In the genomic region with DNA sequence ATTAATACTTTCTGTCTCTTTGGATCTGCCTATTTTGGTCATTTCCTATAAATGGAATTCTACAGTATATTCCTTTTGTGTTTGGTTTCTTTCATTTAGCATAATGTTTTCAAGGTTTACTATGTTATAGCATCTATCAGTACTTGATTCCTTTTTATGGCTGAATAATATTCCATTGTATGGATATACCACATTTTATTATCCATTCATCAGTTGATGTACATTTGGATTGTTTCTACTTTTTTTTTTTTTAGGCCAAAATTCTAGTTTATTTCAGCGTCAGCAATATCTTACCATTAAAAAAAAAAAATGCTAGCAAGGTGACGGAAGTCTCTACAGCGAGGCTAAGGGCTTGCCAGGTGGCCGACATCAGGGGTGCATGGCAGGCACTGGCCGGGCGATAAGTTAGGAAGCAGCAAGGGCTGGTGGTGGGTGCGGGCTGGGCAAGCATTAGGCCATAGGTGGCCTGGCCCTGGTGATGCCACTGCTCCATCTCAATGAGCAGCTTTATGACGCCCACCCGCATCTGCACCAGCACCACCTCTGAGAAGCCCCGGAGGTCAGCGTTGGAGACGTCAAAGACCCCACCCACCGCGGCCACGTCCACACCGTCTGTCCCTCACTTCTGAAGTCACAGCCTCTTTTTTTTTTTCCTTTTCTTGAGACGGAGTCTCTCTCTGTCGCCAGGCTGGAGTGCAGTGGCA, we compare ENCODE assay signal across 23 cellular contexts. TPM values are rescaled to one million over a fixed set of nuclear protein-coding genes. Genes with fewer than 3 reads are reported as not detected.
DNase-seq lines count a peak whose midpoint lies in the region; ATAC-seq, FAIRE-seq and TF ChIP-seq lines count a peak whose summit lies in the region.
"Had no signal": no experiment of that assay in that cellular context is flagged by ENCODE, and none has a peak within 500 bp of the region (broad histone marks: within the 10 kb centered on the region; RNA-seq: fewer than 3 reads in every experiment).

No MANE protein-coding gene starts in this region.

- 94% methylated on average over 18 of the region's 18 CpGs for WGBS in SK-N-SH (ENCODE audit: low lambda C conversion rate)
- WGBS in A549 (ENCODE audit: missing lambda C conversion rate) = 94% methylated on average over 18 of the region's 18 CpGs
- 82% methylated on average over 11 of the region's 18 CpGs for WGBS in K562 (ENCODE audit: insufficient coverage, low coverage, missing lambda C conversion rate)
- 96% methylated on average over 16 of the region's 18 CpGs for WGBS in mesenchymal stem cell
- WGBS in stomach, 5 donors = 97 to 99% (median 98%) methylated on average over 17 to 18 of the region's 18 CpGs

- FAIRE-seq in A549 (lab: Jason Lieb, UNC) = no peak
- FAIRE-seq in K562 (lab: Jason Lieb, UNC) = no peak
- FAIRE-seq: D721Med, G401.6, GM12891, GM19239 had no signal

- no peaks in the 10 kb centered on the region for H3K9me1 ChIP-seq in K562 (ENCODE audit: control insufficient read depth, insufficient read depth, low read length)

- H3K4me2 ChIP-seq in SK-N-SH = no peak overlapping the region
- no peak overlapping the region for H3K4me2 ChIP-seq in A549
- H3K4me2 ChIP-seq in K562 (ENCODE audit: insufficient read depth, low read length) = no peak overlapping the region
- H3K4me2 ChIP-seq in mesenchymal stem cell (ENCODE audit: low read length, poor library complexity, severe bottlenecking) = no peak overlapping the region
- H3K4me2 ChIP-seq: BLaER1 had no signal

- H3K36me3 ChIP-seq in SK-N-SH (replicated peaks in 1 of 2; ENCODE audit: control insufficient read depth in 1 of 2, insufficient read depth in 2 of 2, low read length in 1 of 2) = no peaks in the 10 kb centered on the region
- no peaks in the 10 kb centered on the region for H3K36me3 ChIP-seq in K562 (ENCODE audit: control insufficient read depth, insufficient read depth, low read length)
- H3K36me3 ChIP-seq in mesenchymal stem cell (ENCODE audit: control insufficient read depth in 1 of 2, insufficient read depth in 2 of 2, low read depth in 1 of 2, low read length in 2 of 2) = no peaks in the 10 kb centered on the region
- H3K36me3 ChIP-seq in stomach = no peaks in the 10 kb centered on the region
- H3K36me3 ChIP-seq: BE2C, BLaER1 had no signal

- H2BK15ac ChIP-seq in mesenchymal stem cell (ENCODE audit: low read depth, poor library complexity, severe bottlenecking) = no peak overlapping the region

- DNase-seq in SK-N-SH = no peak
- DNase-seq in A549 (ENCODE audit: low read depth in 1 of 2, low spot score in 1 of 2) = no peak
- DNase-seq in K562 (ENCODE audit: extremely low read depth in 1 of 4, low spot score in 3 of 4) = no peak
- DNase-seq in mesenchymal stem cell = no peak
- no peak for DNase-seq in stomach
- no peak for DNase-seq in NCI-H524 (lab: John Stamatoyannopoulos, UW)
- DNase-seq: ACHN; BE2C; C1 segment of cervical spinal cord; Caco-2; Calu3; CD4-positive, alpha-beta memory T cell; CD4-positive, CD25-positive, alpha-beta regulatory T cell; DMS79 treated with DMSO at 0.1 percent for 48 hours; GF-D8 had no signal

- CTCF ChIA-PET in SK-N-SH (lab: Yijun Ruan, JAX) = interaction anchor here (0.5 to 3.5 kb wide), 2 partner anchors 12 to 67 kb away, joined by 3 to 17 read pairs; no protein-coding TSS in a partner anchor
- CTCF ChIA-PET in A549 (lab: Yijun Ruan, JAX) = interaction anchor here (0.9 to 1.3 kb wide), 2 partner anchors 12 to 49 kb away, joined by 3 to 7 read pairs; no protein-coding TSS in a partner anchor
- CTCF ChIA-PET in K562 (lab: Yijun Ruan, JAX; ENCODE audit: low intra/inter-chr PET ratio) = interaction anchor here (0.5 kb wide), 1 partner anchor 15 kb away, joined by 4 read pairs; no protein-coding TSS in a partner anchor

- no peaks in the 10 kb centered on the region for H3F3A ChIP-seq in SK-N-SH (replicated peaks; ENCODE audit: insufficient read depth)

- H3K27me3 ChIP-seq in SK-N-SH (ENCODE audit: insufficient read depth) (no peaks in the 10 kb centered on the region), K562 (ENCODE audit: control insufficient read depth in 2 of 2, insufficient read depth in 2 of 2, low read length in 2 of 2) (no peaks in the 10 kb centered on the region), mesenchymal stem cell (ENCODE audit: control insufficient read depth in 1 of 2, insufficient read depth in 1 of 2, low read length in 2 of 2) (peaks cover 0 to 20% of the 10 kb centered on the region in 2 experiments), stomach (peaks cover 0 to 19% (median 4%) of the 10 kb centered on the region in 3 donors)
- H3K27me3 ChIP-seq: BLaER1 had no signal

- no peak overlapping the region for H2BK120ac ChIP-seq in mesenchymal stem cell (ENCODE audit: low read depth, low read length)

- H3K4me1 ChIP-seq in SK-N-SH (ENCODE audit: control insufficient read depth in 1 of 2, insufficient read depth in 2 of 2, low read depth in 1 of 2, low read length in 1 of 2) (no peaks in the 10 kb centered on the region), A549 (no peaks in the 10 kb centered on the region), K562 (replicated peaks in 1 of 2; ENCODE audit: control insufficient read depth in 2 of 2, insufficient read depth in 2 of 2, low read length in 2 of 2) (peaks cover 0 to 5% of the 10 kb centered on the region in 2 experiments; a peak in 2 of 5 replicates), mesenchymal stem cell (ENCODE audit: control insufficient read depth, insufficient read depth, low read depth, low read length) (no peaks in the 10 kb centered on the region), stomach (peaks cover 0 to 11% (median 5%) of the 10 kb centered on the region in 4 donors)
- H3K4me1 ChIP-seq: BE2C, BLaER1, Caco-2 had no signal

- no peaks in the 10 kb centered on the region for H3K9me3 ChIP-seq in SK-N-SH
- peaks cover 4% of the 10 kb centered on the region; the same call in 1 of the 3 replicates for H3K9me3 ChIP-seq in A549
- H3K9me3 ChIP-seq in K562 (replicated peaks; ENCODE audit: control insufficient read depth, insufficient read depth, low read depth, low read length) = no peaks in the 10 kb centered on the region
- H3K9me3 ChIP-seq in mesenchymal stem cell (ENCODE audit: control insufficient read depth, low read length) = no peaks in the 10 kb centered on the region
- H3K9me3 ChIP-seq in stomach = no peaks in the 10 kb centered on the region
- H3K9me3 ChIP-seq: BE2C, Caco-2 had no signal

- H3K79me1 ChIP-seq in mesenchymal stem cell (replicated peaks; ENCODE audit: low read length, poor library complexity, severe bottlenecking) = no peaks in the 10 kb centered on the region

- H3K4me3 ChIP-seq in SK-N-SH (ENCODE audit: low read depth in 2 of 2, low read length in 1 of 2) (no peak overlapping the region), A549 (no peak overlapping the region), K562 (no peak overlapping the region), mesenchymal stem cell (ENCODE audit: insufficient read depth in 1 of 2, low read depth in 1 of 2, low read length in 2 of 2) (no peak overlapping the region), stomach (no peak overlapping the region)
- H3K4me3 ChIP-seq: BLaER1 had no signal

- H4K20me1 ChIP-seq in SK-N-SH (ENCODE audit: insufficient read depth) = no peaks in the 10 kb centered on the region
- H4K20me1 ChIP-seq in K562 (replicated peaks; ENCODE audit: control insufficient read depth, insufficient read depth, low read length) = no peaks in the 10 kb centered on the region
- H4K20me1 ChIP-seq: BLaER1 had no signal

- no peak overlapping the region for H3K9ac ChIP-seq in SK-N-SH
- no peak overlapping the region for H3K9ac ChIP-seq in K562 (ENCODE audit: insufficient read depth in 1 of 2, low read depth in 2 of 2, low read length in 2 of 2)
- H3K9ac ChIP-seq in mesenchymal stem cell (ENCODE audit: low read length) = no peak overlapping the region
- H3K9ac ChIP-seq: BLaER1 had no signal

- POLR2A ChIA-PET in SK-N-SH (lab: Yijun Ruan, JAX) = no interaction called here
- POLR2A ChIA-PET in A549 (lab: Yijun Ruan, JAX) = no interaction called here
- POLR2A ChIA-PET in K562 (lab: Yijun Ruan, JAX) = no interaction called here

- H2AFZ ChIP-seq in SK-N-SH (ENCODE audit: low read depth) (no peak overlapping the region), K562 (ENCODE audit: low read depth, low read length) (no peak overlapping the region), mesenchymal stem cell (ENCODE audit: low read depth, low read length) (no peak overlapping the region)

- H3K18ac ChIP-seq in mesenchymal stem cell (ENCODE audit: low read depth in 1 of 2, low read length in 2 of 2) = no peak overlapping the region

- no peaks in the 10 kb centered on the region for H3K9me2 ChIP-seq in SK-N-SH

- no peak for ATAC-seq in SK-N-SH treated with all-trans-retinoic acid at 6 μM for 48 hours
- ATAC-seq in A549 = no peak
- no peak for ATAC-seq in K562
- ATAC-seq in HG02885 (IDR thresholded peaks at IDR 0.05; ENCODE audit: poor library complexity, unreplicated experiment) = no peak

- intact Hi-C loops in K562 (cut with micrococcal nuclease) (no loop called here), stomach (cut with DNase I; ENCODE audit: low total_unique reads) (no loop called here)

- no peak overlapping the region for H2AK5ac ChIP-seq in mesenchymal stem cell (ENCODE audit: low read length, severe bottlenecking)

- H3K27ac ChIP-seq in SK-N-SH (ENCODE audit: low read depth in 2 of 2, low read length in 1 of 2) (no peak overlapping the region), A549 (no peak overlapping the region), K562 (ENCODE audit: extremely low read depth, low read depth, low read length) (no peak overlapping the region), mesenchymal stem cell (ENCODE audit: low read length, poor library complexity, severe bottlenecking) (no peak overlapping the region), stomach (no peak overlapping the region)
- H3K27ac ChIP-seq: 22Rv1, BLaER1 had no signal

- BruUV-seq in K562 (replicated peaks; lab: Mats Ljungman, UMichigan) = no TSS peak

- no peak overlapping the region for H3K14ac ChIP-seq in mesenchymal stem cell (ENCODE audit: low read length in 2 of 2)

- no peak for TF ChIP-seq POLR2A in A549 (IDR thresholded peaks at IDR 0.05; ENCODE audit: low read length)
- TF ChIP-seq POLR2A in K562 (conservative IDR thresholded peaks at IDR 0.05) = no peak
- no peak for TF ChIP-seq POLR2A in stomach (IDR thresholded peaks at IDR 0.05)

- H2BK5ac ChIP-seq in mesenchymal stem cell (ENCODE audit: low read depth, low read length, poor library complexity, severe bottlenecking) = no peak overlapping the region

- peak overlapping the region; percentile 61 for H4K91ac ChIP-seq in mesenchymal stem cell (ENCODE audit: low read length)

- H4K8ac ChIP-seq in mesenchymal stem cell (ENCODE audit: low read length) = no peak overlapping the region

- TF ChIP-seq CTCF in SK-N-SH (IDR thresholded peaks at IDR 0.05) (no peak), A549 (IDR thresholded peaks at IDR 0.05) (no peak), K562 (IDR thresholded peaks at IDR 0.05 in 2 of 3, conservative IDR thresholded peaks at IDR 0.05 in 1 of 3; ENCODE audit: insufficient read depth in 2 of 3, low read depth in 1 of 3, low read length in 3 of 3) (no peak), stomach (IDR thresholded peaks at IDR 0.05) (no peak)

- H3K79me2 ChIP-seq in SK-N-SH (ENCODE audit: insufficient read depth) (no peaks in the 10 kb centered on the region), K562 (ENCODE audit: control insufficient read depth, insufficient read depth, low read length) (no peaks in the 10 kb centered on the region)

- TF ChIP-seq RAD21 in SK-N-SH (IDR thresholded peaks at IDR 0.05; ENCODE audit: low read length) (no peak), A549 (conservative IDR thresholded peaks at IDR 0.05 in 1 of 2, IDR thresholded peaks at IDR 0.05 in 1 of 2) (no peak), K562 (CRISPR knock-in tag; conservative IDR thresholded peaks at IDR 0.05 in 1 of 2, IDR thresholded peaks at IDR 0.05 in 1 of 2) (no peak)

- H3K23ac ChIP-seq in mesenchymal stem cell (ENCODE audit: low read length in 2 of 2) = no peak overlapping the region

- in situ Hi-C loops in K562 (cut with MboI) = no loop called here

- no peak overlapping the region for H3K4ac ChIP-seq in mesenchymal stem cell (ENCODE audit: low read depth in 1 of 2, low read length in 2 of 2)

- TF ChIP-seq EP300 in SK-N-SH (IDR thresholded peaks at IDR 0.05; ENCODE audit: borderline replicate concordance in 1 of 2, low read depth in 1 of 2, low read length in 1 of 2) (no peak), A549 (IDR thresholded peaks at IDR 0.05) (no peak), K562 (IDR thresholded peaks at IDR 0.05; ENCODE audit: low read length) (no peak), stomach (IDR thresholded peaks at IDR 0.05) (no peak)

- H2BK12ac ChIP-seq in mesenchymal stem cell (ENCODE audit: low read length in 2 of 2) = no peak overlapping the region

RNA-seq across cellular contexts. Expression of gene C16orf87, which starts 11.4 kb away (rescaled TPM):
- 3.5 TPM in 2 replicates for polyA plus RNA-seq in SK-N-SH (2012; rRNA removed)
- polyA plus RNA-seq in SK-N-SH (2012; cell fraction: cytosol; rRNA removed) = 4.9 and 7.4 TPM in 2 replicates
- polyA plus RNA-seq in SK-N-SH (2012; cell fraction: nucleus; rRNA removed) = 1.8 and 2.1 TPM in 2 replicates
- 10.1 and 17.1 TPM in 2 replicates for polyA plus RNA-seq in A549 (2011; rRNA removed)
- polyA plus RNA-seq in A549 (2012; cell fraction: cytosol; rRNA removed) = 3.1 and 3.6 TPM in 2 replicates
- polyA plus RNA-seq in A549 (2012; cell fraction: nucleus; rRNA removed) = 1.2 and 1.6 TPM in 2 replicates
- polyA plus RNA-seq in A549 (2017; fragmentation: RNase III; extraction: RNeasy Plus Mini Kit Qiagen cat#74134 plus additional on column Dnase treatment) = 10.0 to 10.8 TPM (median 10.3 TPM) in 3 replicates
- 4.7 and 5.4 TPM in 2 replicates for polyA minus RNA-seq in A549 (2011; rRNA and poly(A)+ RNA removed)
- 1.9 and 6.0 TPM in 2 replicates for total RNA-seq in K562 (2011; cell fraction: chromatin; rRNA removed; ENCODE audit: low replicate concordance)
- 1.8 and 2.0 TPM in 2 replicates for total RNA-seq in K562 (2011; cell fraction: nucleolus; rRNA removed)
- 3.9 and 6.0 TPM in 2 replicates for total RNA-seq in K562 (2011; cell fraction: nucleoplasm; rRNA removed)
- total RNA-seq in K562 (2014; rRNA removed) = 7.7 and 10.5 TPM in 2 replicates
- total RNA-seq in K562 (2014; rRNA removed; fragmentation: Illumina TruSeq; extraction: Trizol) = 13.0 and 13.2 TPM in 2 replicates
- total RNA-seq in K562 (2015; rRNA removed; fragmentation: Illumina TruSeq; extraction: Trizol) = 10.9 and 12.6 TPM in 2 replicates
- total RNA-seq in K562 (2021) = 8.3 and 9.1 TPM in 2 replicates
- 6.3 and 7.8 TPM in 2 replicates for polyA plus RNA-seq in K562 (2011; rRNA removed)
- 1.5 and 2.6 TPM in 2 replicates for polyA plus RNA-seq in K562 (2011; cell fraction: cytosol; rRNA removed)
- polyA plus RNA-seq in K562 (2011; cell fraction: nucleus; rRNA removed) = 1.9 and 3.1 TPM in 2 replicates
- polyA plus RNA-seq in K562 (2012) = 6.2 and 8.7 TPM in 2 replicates
- polyA plus RNA-seq in K562 (2014; fragmentation: Illumina TruSeq; extraction: Trizol) = 9.1 and 9.6 TPM in 2 replicates
- 10 to 100 TPM; 13.9 to 16.7 TPM for polyA plus RNA-seq in K562 (2014; fragmentation: Nextera tagmentation; extraction: Ambion mirVana)
- polyA plus RNA-seq in K562 (2014; rRNA removed) = 8.2 and 10.8 TPM in 2 replicates
- polyA minus RNA-seq in K562 (2011; rRNA and poly(A)+ RNA removed) = 6.2 and 7.6 TPM in 2 replicates
- 2.8 and 3.1 TPM in 2 replicates for polyA minus RNA-seq in K562 (2011; cell fraction: cytosol; rRNA and poly(A)+ RNA removed)
- 2.0 and 4.7 TPM in 2 replicates for polyA minus RNA-seq in K562 (2011; cell fraction: nucleus; rRNA and poly(A)+ RNA removed)
- polyA plus RNA-seq in mesenchymal stem cell (2013, experiment 1 of 2) = 15.3 TPM
- 16.3 TPM for polyA plus RNA-seq in mesenchymal stem cell (2013, experiment 2 of 2)
- 10 to 100 TPM in 2 of 5 donors, 1 to 10 TPM in 2, not detected in 1; 1.3 to 16.2 (median 8.4) TPM for total RNA-seq in stomach
- polyA plus RNA-seq in stomach = 1 to 10 TPM; 2.7 to 3.9 (median 3.7) TPM

RNA-seq across cellular contexts. Expression of gene GPT2, which starts 41.8 kb away (rescaled TPM):
- polyA plus RNA-seq in SK-N-SH (2012; rRNA removed) = 19.9 and 21.9 TPM in 2 replicates
- 13.2 and 17.3 TPM in 2 replicates for polyA plus RNA-seq in SK-N-SH (2012; cell fraction: cytosol; rRNA removed)
- polyA plus RNA-seq in SK-N-SH (2012; cell fraction: nucleus; rRNA removed) = 27.2 and 28.5 TPM in 2 replicates
- 14.4 and 15.3 TPM in 2 replicates for polyA plus RNA-seq in A549 (2011; rRNA removed)
- 17.4 and 19.3 TPM in 2 replicates for polyA plus RNA-seq in A549 (2012; cell fraction: cytosol; rRNA removed)
- polyA plus RNA-seq in A549 (2012; cell fraction: nucleus; rRNA removed) = 17.5 and 25.7 TPM in 2 replicates
- 8.9 to 9.6 TPM (median 9.2 TPM) in 3 replicates for polyA plus RNA-seq in A549 (2017; fragmentation: RNase III; extraction: RNeasy Plus Mini Kit Qiagen cat#74134 plus additional on column Dnase treatment)
- 35.2 and 35.7 TPM in 2 replicates for polyA minus RNA-seq in A549 (2011; rRNA and poly(A)+ RNA removed)
- 9.1 and 9.7 TPM in 2 replicates for total RNA-seq in K562 (2011; cell fraction: chromatin; rRNA removed; ENCODE audit: low replicate concordance)
- 4.7 and 5.9 TPM in 2 replicates for total RNA-seq in K562 (2011; cell fraction: nucleolus; rRNA removed)
- total RNA-seq in K562 (2011; cell fraction: nucleoplasm; rRNA removed) = 9.2 and 12.0 TPM in 2 replicates
- total RNA-seq in K562 (2014; rRNA removed) = 7.2 and 7.3 TPM in 2 replicates
- total RNA-seq in K562 (2014; rRNA removed; fragmentation: Illumina TruSeq; extraction: Trizol) = 3.7 and 5.0 TPM in 2 replicates
- 2.8 and 3.0 TPM in 2 replicates for total RNA-seq in K562 (2015; rRNA removed; fragmentation: Illumina TruSeq; extraction: Trizol)
- 12.9 and 14.4 TPM in 2 replicates for total RNA-seq in K562 (2021)
- polyA plus RNA-seq in K562 (2011; rRNA removed) = 5.8 and 10.4 TPM in 2 replicates
- polyA plus RNA-seq in K562 (2011; cell fraction: cytosol; rRNA removed) = 9.4 and 12.6 TPM in 2 replicates
- 8.1 and 12.3 TPM in 2 replicates for polyA plus RNA-seq in K562 (2011; cell fraction: nucleus; rRNA removed)
- 6.6 and 23.6 TPM in 2 replicates for polyA plus RNA-seq in K562 (2012)
- 10.0 and 12.1 TPM in 2 replicates for polyA plus RNA-seq in K562 (2014; fragmentation: Illumina TruSeq; extraction: Trizol)
- polyA plus RNA-seq in K562 (2014; fragmentation: Nextera tagmentation; extraction: Ambion mirVana) = under 1 TPM; 0.79 to 0.96 TPM
- 6.8 and 7.7 TPM in 2 replicates for polyA plus RNA-seq in K562 (2014; rRNA removed)
- polyA minus RNA-seq in K562 (2011; rRNA and poly(A)+ RNA removed) = 5.9 and 6.5 TPM in 2 replicates
- polyA minus RNA-seq in K562 (2011; cell fraction: cytosol; rRNA and poly(A)+ RNA removed) = 4.6 and 13.5 TPM in 2 replicates
- polyA minus RNA-seq in K562 (2011; cell fraction: nucleus; rRNA and poly(A)+ RNA removed) = 1.6 and 5.9 TPM in 2 replicates
- 6.0 TPM for polyA plus RNA-seq in mesenchymal stem cell (2013, experiment 1 of 2)
- 6.8 TPM for polyA plus RNA-seq in mesenchymal stem cell (2013, experiment 2 of 2)
- total RNA-seq in stomach = 100 to 1,000 TPM in 1 of 5 donors, 10 to 100 TPM in 4; 29.2 to 167 (median 50.2) TPM
- polyA plus RNA-seq in stomach = 10 to 100 TPM; 63.3 to 75.3 (median 69.7) TPM
